Comparison of ENCODE assay signal across 20 cellular contexts in genomic region chr16:15482748-15483118, GRCh38. TPM values are rescaled to one million over a fixed set of nuclear protein-coding genes. Genes with fewer than 3 reads are reported as not detected.
A peak's percentile ranks its signal among the peaks of the same experiment; 100 is the strongest.
DNase-seq lines count a peak whose midpoint lies in the region; ATAC-seq and TF ChIP-seq lines count a peak whose summit lies in the region.
"Had no signal": no experiment of that assay in that cellular context is flagged by ENCODE, and none has a peak within 500 bp of the region (broad histone marks: within the 10 kb centered on the region; RNA-seq: fewer than 3 reads in every experiment).

No MANE protein-coding gene starts in this region.

- H3K27ac Mint-ChIP-seq in activated T-cell treated with anti-CD3 and anti-CD28 coated beads, Interleukin-2, amount 50 U/mL, for 24 hours = peak overlapping the region; percentile 51
- H3K27ac Mint-ChIP-seq in stimulated activated memory B cell treated with anti-CD40 and anti-IgM and Interleukin-4, amounts not matched to agents 10 μg/mL and 1 μg/mL and 100 μg/mL, for 72 hours = peak overlapping the region; percentile 60
- H3K27ac Mint-ChIP-seq: B cell; dendritic cell treated with granulocyte-macrophage colony-stimulating factor and Interleukin-4, amounts not matched to agents 40 ng/mL and 50 ng/mL, for 4 days; immature natural killer cell had no signal

- peaks cover 3% of the 10 kb centered on the region; the same call in 1 of the 2 replicates for H3K9me3 ChIP-seq in PC-9 (ENCODE audit: insufficient read depth, low read depth)
- H3K9me3 ChIP-seq: left lung, tibial nerve had no signal

- H3K9me2 ChIP-seq in PC-9 (ENCODE audit: insufficient read depth) = no peaks in the 10 kb centered on the region

- H3K27me3 ChIP-seq in PC-9 (ENCODE audit: insufficient read depth, low read depth) = no peaks in the 10 kb centered on the region
- H3K27me3 ChIP-seq: cardiac muscle cell, left lung, tibial nerve had no signal

- peaks cover 32% of the 10 kb centered on the region for H3K4me1 Mint-ChIP-seq in activated T-cell treated with anti-CD3 and anti-CD28 coated beads, Interleukin-2, amount 50 U/mL, for 24 hours (ENCODE audit: low read depth)
- H3K4me1 Mint-ChIP-seq in activated T-cell treated with anti-CD3 and anti-CD28 coated beads, Interleukin-2, amount 50 U/mL, for 4 hours (ENCODE audit: low read depth) = peaks cover 14% of the 10 kb centered on the region
- peaks cover 31% of the 10 kb centered on the region for H3K4me1 Mint-ChIP-seq in stimulated activated memory B cell treated with anti-CD40 and anti-IgM and Interleukin-4, amounts not matched to agents 10 μg/mL and 1 μg/mL and 100 μg/mL, for 72 hours

- H3K79me2 ChIP-seq in PC-9 (ENCODE audit: low read depth) = no peaks in the 10 kb centered on the region

- H3K4me3 ChIP-seq in PC-9 = no peak overlapping the region
- H3K4me3 ChIP-seq: cardiac muscle cell, GM12878, left lung, tibial nerve had no signal

- no peaks in the 10 kb centered on the region for H3K36me3 ChIP-seq in PC-9 (ENCODE audit: low read depth)
- H3K36me3 ChIP-seq: cardiac muscle cell, left lung, tibial nerve had no signal

- H3K4me2 ChIP-seq in PC-9 = peak overlapping the region; percentile 39

- peaks cover 35% of the 10 kb centered on the region for H3K4me1 ChIP-seq in PC-9 (replicated peaks; ENCODE audit: insufficient read depth)
- H3K4me1 ChIP-seq: left lung had no signal

- BruUV-seq in PC-9 (replicated peaks; lab: Mats Ljungman, UMichigan) = no TSS peak

- no peak overlapping the region for H2AFZ ChIP-seq in PC-9

- CTCF ChIA-PET in PC-9 (lab: Charles Lee) = interaction anchor here (0.6 kb wide), 1 partner anchor 240 kb away, joined by 3 read pairs; no protein-coding TSS in a partner anchor

- no peak for TF ChIP-seq CTCF in PC-9 (conservative IDR thresholded peaks at IDR 0.05)

- POLR2A ChIA-PET in PC-9 (lab: Charles Lee; ENCODE audit: unreplicated experiment) = interaction anchor here (0.7 kb wide), 1 partner anchor 446 kb away, joined by 5 read pairs; no protein-coding TSS in a partner anchor

- DNase-seq in activated T-cell treated with anti-CD3 and anti-CD28 coated beads, Interleukin-2, amount 50 U/mL, for 24 hours = no peak
- DNase-seq in activated T-cell treated with anti-CD3 and anti-CD28 coated beads, Interleukin-2, amount 50 U/mL, for 4 hours = no peak
- DNase-seq in PC-9 (no peak), epithelial cell of prostate (ENCODE audit: low read depth, low spot score) (no peak), NK-92 (lab: John Stamatoyannopoulos, UW; ENCODE audit: unreplicated experiment) (no peak), NCI-H526 (lab: John Stamatoyannopoulos, UW) (no peak)
- DNase-seq: DMS79 treated with DMSO at 0.1 percent for 48 hours, immature natural killer cell, NCI-H1105, NCI-H2227 treated with DMSO at 0.1 percent for 48 hours, NCI-H774, OCI-M1 had no signal

- ATAC-seq in activated T-cell treated with anti-CD3 and anti-CD28 coated beads, Interleukin-2, amount 50 U/mL, for 4 hours = no peak
- no peak for ATAC-seq in stimulated activated memory B cell treated with anti-CD40 and anti-IgM and Interleukin-4, amounts not matched to agents 10 μg/mL and 1 μg/mL and 100 μg/mL, for 72 hours
- ATAC-seq in GM18517 (IDR thresholded peaks at IDR 0.05; ENCODE audit: unreplicated experiment) = no peak
- ATAC-seq: GM12878 had no signal

- H4K20me1 ChIP-seq in PC-9 (ENCODE audit: insufficient read depth) = no peaks in the 10 kb centered on the region

- H3F3A ChIP-seq in PC-9 (ENCODE audit: insufficient read depth, low read depth) = peaks cover 20% of the 10 kb centered on the region

- H3K4me3 Mint-ChIP-seq in activated T-cell treated with anti-CD3 and anti-CD28 coated beads, Interleukin-2, amount 50 U/mL, for 24 hours = peak overlapping the region; percentile 4
- no peak overlapping the region for H3K4me3 Mint-ChIP-seq in activated T-cell treated with anti-CD3 and anti-CD28 coated beads, Interleukin-2, amount 50 U/mL, for 4 hours
- no peak overlapping the region for H3K4me3 Mint-ChIP-seq in stimulated activated memory B cell treated with anti-CD40 and anti-IgM and Interleukin-4, amounts not matched to agents 10 μg/mL and 1 μg/mL and 100 μg/mL, for 72 hours
- H3K4me3 Mint-ChIP-seq: B cell; dendritic cell treated with granulocyte-macrophage colony-stimulating factor and Interleukin-4, amounts not matched to agents 40 ng/mL and 50 ng/mL, for 4 days; immature natural killer cell had no signal

- no peaks in the 10 kb centered on the region for H3K36me3 Mint-ChIP-seq in activated T-cell treated with anti-CD3 and anti-CD28 coated beads, Interleukin-2, amount 50 U/mL, for 24 hours (ENCODE audit: low read depth)
- H3K36me3 Mint-ChIP-seq in activated T-cell treated with anti-CD3 and anti-CD28 coated beads, Interleukin-2, amount 50 U/mL, for 4 hours (ENCODE audit: insufficient read depth) = no peaks in the 10 kb centered on the region
- peaks cover 23% of the 10 kb centered on the region for H3K36me3 Mint-ChIP-seq in stimulated activated memory B cell treated with anti-CD40 and anti-IgM and Interleukin-4, amounts not matched to agents 10 μg/mL and 1 μg/mL and 100 μg/mL, for 72 hours

- no peaks in the 10 kb centered on the region for H3K27me3 Mint-ChIP-seq in activated T-cell treated with anti-CD3 and anti-CD28 coated beads, Interleukin-2, amount 50 U/mL, for 24 hours
- no peaks in the 10 kb centered on the region for H3K27me3 Mint-ChIP-seq in activated T-cell treated with anti-CD3 and anti-CD28 coated beads, Interleukin-2, amount 50 U/mL, for 4 hours (ENCODE audit: low read depth)
- no peaks in the 10 kb centered on the region for H3K27me3 Mint-ChIP-seq in stimulated activated memory B cell treated with anti-CD40 and anti-IgM and Interleukin-4, amounts not matched to agents 10 μg/mL and 1 μg/mL and 100 μg/mL, for 72 hours
- H3K27me3 Mint-ChIP-seq: B cell; dendritic cell treated with granulocyte-macrophage colony-stimulating factor and Interleukin-4, amounts not matched to agents 40 ng/mL and 50 ng/mL, for 4 days had no signal

- intact Hi-C loops in PC-9 (cut with micrococcal nuclease; ENCODE audit: unreplicated experiment) = loop anchor here (2.0 kb wide), 1 partner anchor 108 kb away; no protein-coding TSS in a partner anchor

- H3K9me3 Mint-ChIP-seq in activated T-cell treated with anti-CD3 and anti-CD28 coated beads, Interleukin-2, amount 50 U/mL, for 24 hours = no peaks in the 10 kb centered on the region
- H3K9me3 Mint-ChIP-seq in activated T-cell treated with anti-CD3 and anti-CD28 coated beads, Interleukin-2, amount 50 U/mL, for 4 hours = peaks cover 3% of the 10 kb centered on the region
- no peaks in the 10 kb centered on the region for H3K9me3 Mint-ChIP-seq in stimulated activated memory B cell treated with anti-CD40 and anti-IgM and Interleukin-4, amounts not matched to agents 10 μg/mL and 1 μg/mL and 100 μg/mL, for 72 hours
- H3K9me3 Mint-ChIP-seq: dendritic cell treated with granulocyte-macrophage colony-stimulating factor and Interleukin-4, amounts not matched to agents 40 ng/mL and 50 ng/mL, for 4 days; immature natural killer cell had no signal

- peak overlapping the region; percentile 69 for H3K27ac ChIP-seq in PC-9
- H3K27ac ChIP-seq in epithelial cell of prostate = peak overlapping the region; percentile 68
- H3K27ac ChIP-seq: cardiac muscle cell, left lung, tibial nerve had no signal

RNA-seq across cellular contexts. Expression of gene BMERB1, which starts 48.3 kb away (rescaled TPM):
- 10 to 100 TPM; 15.4 to 20.8 (median 19.0) TPM for total RNA-seq in activated T-cell treated with anti-CD3 and anti-CD28 coated beads, Interleukin-2, amount 50 U/mL, for 4 hours
- total RNA-seq in PC-9 (2021) = 3.9 and 4.3 TPM in 2 replicates
